ENCODE assay signal across 10 cellular contexts in genomic region chr20:34311118-34312023, GRCh38. TPM values are rescaled to one million over a fixed set of nuclear protein-coding genes. Genes with fewer than 3 reads are reported as not detected.
A peak's percentile ranks its signal among the peaks of the same experiment; 100 is the strongest.
DNase-seq lines count a peak whose midpoint lies in the region; ATAC-seq and TF ChIP-seq lines count a peak whose summit lies in the region.
"Had no signal": no experiment of that assay in that cellular context is flagged by ENCODE, and none has a peak within 500 bp of the region (broad histone marks: within the 10 kb centered on the region; RNA-seq: fewer than 3 reads in every experiment).

No MANE protein-coding gene starts in this region.

- H3K4me1 Mint-ChIP-seq in HFFc6 (ENCODE audit: low read depth): peaks cover 47% of the 10 kb centered on the region

- DNase-seq in HFFc6: no peak
- peak; percentile 32 for DNase-seq in choroid plexus epithelial cell (ENCODE audit: low read depth)
- peak; percentile 85 for DNase-seq in mesendoderm
- no peak for DNase-seq in NCI-H2081 treated with DMSO at 0.1 percent for 48 hours (lab: John Stamatoyannopoulos, UW)
- no peak for DNase-seq in T-helper 1 cell
- DNase-seq in GDM1 (lab: John Stamatoyannopoulos, UW): no peak
- DNase-seq: T-helper 17 cell had no signal

- H4K8ac ChIP-seq in mesendoderm (ENCODE audit: low read depth, low read length): no peak overlapping the region

- H3K4me3 Mint-ChIP-seq in HFFc6: peak overlapping the region; percentile 74
- H3K4me3 Mint-ChIP-seq: T-helper 17 cell had no signal

- H3K79me2 ChIP-seq in ACC112 (ENCODE audit: control insufficient read depth, insufficient read depth, low read length, unreplicated experiment) (no peaks in the 10 kb centered on the region), mesendoderm (ENCODE audit: control insufficient read depth, insufficient read depth, low read length) (no peaks in the 10 kb centered on the region)

- ATAC-seq in HG03520 (IDR thresholded peaks at IDR 0.05; ENCODE audit: unreplicated experiment): no peak

- no peak overlapping the region for H3K23ac ChIP-seq in mesendoderm (ENCODE audit: low read length)

- H3K4me1 ChIP-seq in ACC112 (ENCODE audit: control insufficient read depth, insufficient read depth, low read length, unreplicated experiment) (peaks cover 23% of the 10 kb centered on the region), mesendoderm (ENCODE audit: control insufficient read depth, low read depth, low read length) (no peaks in the 10 kb centered on the region)

- H3K9me3 Mint-ChIP-seq in HFFc6: no peaks in the 10 kb centered on the region; the same call in 1 of the 2 replicates

- no peaks in the 10 kb centered on the region for H3K79me1 ChIP-seq in mesendoderm (ENCODE audit: low read length)

- peak overlapping the region; percentile 70 for H3K4me2 ChIP-seq in mesendoderm (ENCODE audit: low read length)

- peaks cover 2% of the 10 kb centered on the region; the same call in 1 of the 2 replicates for H3K27me3 Mint-ChIP-seq in HFFc6 (ENCODE audit: insufficient read depth)

- no peak overlapping the region for H3K27ac ChIP-seq in ACC112 (ENCODE audit: low read depth, low read length)
- H3K27ac ChIP-seq in mesendoderm (ENCODE audit: low read depth, low read length): no peak overlapping the region
- H3K27ac ChIP-seq: epithelial cell of prostate had no signal

- H2AFZ ChIP-seq in ACC112 (ENCODE audit: low read length, unreplicated experiment): peak overlapping the region; percentile 30

- no peak overlapping the region for H2BK5ac ChIP-seq in mesendoderm (ENCODE audit: low read length)

- no peak overlapping the region for H2AK5ac ChIP-seq in mesendoderm (ENCODE audit: low read length)

- TF ChIP-seq CTCF in HFFc6 (IDR thresholded peaks at IDR 0.05): peak; percentile 45
- TF ChIP-seq CTCF in choroid plexus epithelial cell (conservative IDR thresholded peaks at IDR 0.05; ENCODE audit: low read depth, low read length): peak; percentile 51

- peak overlapping the region; percentile 52 for H3K9ac ChIP-seq in mesendoderm (ENCODE audit: low read length)

- H3K36me3 Mint-ChIP-seq in HFFc6 (ENCODE audit: low read depth): peaks cover 9% of the 10 kb centered on the region; the same call in 1 of the 2 replicates

- peak overlapping the region; percentile 62 for H3K56ac ChIP-seq in mesendoderm (ENCODE audit: low read length)

- H3K4ac ChIP-seq in mesendoderm (ENCODE audit: low read depth, low read length): no peak overlapping the region

- H3K27ac Mint-ChIP-seq in HFFc6: no peak overlapping the region

- H3K27me3 ChIP-seq in ACC112 (ENCODE audit: insufficient read depth, low read length) (no peaks in the 10 kb centered on the region), mesendoderm (ENCODE audit: insufficient read depth, low read length, poor library complexity) (no peaks in the 10 kb centered on the region)

- WGBS in mesendoderm (ENCODE audit: extremely low coverage, insufficient coverage, low lambda C conversion rate): no CpG with 5 or more reads among the region's 45 CpGs

- H3K36me3 ChIP-seq in ACC112 (ENCODE audit: insufficient read depth, low read length) (no peaks in the 10 kb centered on the region), mesendoderm (ENCODE audit: control insufficient read depth, insufficient read depth, low read length) (no peaks in the 10 kb centered on the region)

- H2BK120ac ChIP-seq in mesendoderm (ENCODE audit: low read depth, low read length): no peak overlapping the region

- H2BK15ac ChIP-seq in mesendoderm (replicated peaks; ENCODE audit: low read depth): no peak overlapping the region

- peak overlapping the region; percentile 50 for H3K4me3 ChIP-seq in ACC112 (ENCODE audit: low read depth, low read length)
- H3K4me3 ChIP-seq in choroid plexus epithelial cell (ENCODE audit: low read depth, low read length): peak overlapping the region; percentile 36
- H3K4me3 ChIP-seq in mesendoderm (ENCODE audit: low read length): peak overlapping the region; percentile 14

- no peak overlapping the region for H3K18ac ChIP-seq in mesendoderm (ENCODE audit: low read length)

- H4K5ac ChIP-seq in mesendoderm (ENCODE audit: low read length): no peak overlapping the region

RNA-seq across cellular contexts. Expression of gene AHCY, which starts 8.2 kb away (rescaled TPM):
- total RNA-seq in HFFc6 (2021; fragmentation: NEBNext Ultra II Directional; extraction: Animal tissue kit (Norgen Biotek cat#: 25700)): 100 to 1,000 TPM; 104 to 150 (median 109) TPM
- polyA plus RNA-seq in mesendoderm (2013, experiment 1 of 2): 233 TPM
- 236 TPM for polyA plus RNA-seq in mesendoderm (2013, experiment 2 of 2)

RNA-seq across cellular contexts. Expression of gene ITCH, which starts 51.7 kb away (rescaled TPM):
- 10 to 100 TPM; 55.0 to 63.3 (median 59.1) TPM for total RNA-seq in HFFc6 (2021; fragmentation: NEBNext Ultra II Directional; extraction: Animal tissue kit (Norgen Biotek cat#: 25700))
- 18.3 TPM for polyA plus RNA-seq in mesendoderm (2013, experiment 1 of 2)
- 18.5 TPM for polyA plus RNA-seq in mesendoderm (2013, experiment 2 of 2)

Comparison
In these comparisons a context has a peak if more than half of its experiments do, and no peak if none do; other contexts are left out.
1. DNase-seq: peak in choroid plexus epithelial cell (single experiment) and mesendoderm (single experiment); none in HFFc6 (single experiment), NCI-H2081 treated with DMSO at 0.1 percent for 48 hours (single experiment), T-helper 1 cell (0 of 5) and GDM1 (single experiment).
2. Peak in every context shown above with its lines, with median percentiles within 50 percentile points of each other: H3K4me3 ChIP-seq.